8 cellular contexts compared by ENCODE assay signal in the genomic region with DNA sequence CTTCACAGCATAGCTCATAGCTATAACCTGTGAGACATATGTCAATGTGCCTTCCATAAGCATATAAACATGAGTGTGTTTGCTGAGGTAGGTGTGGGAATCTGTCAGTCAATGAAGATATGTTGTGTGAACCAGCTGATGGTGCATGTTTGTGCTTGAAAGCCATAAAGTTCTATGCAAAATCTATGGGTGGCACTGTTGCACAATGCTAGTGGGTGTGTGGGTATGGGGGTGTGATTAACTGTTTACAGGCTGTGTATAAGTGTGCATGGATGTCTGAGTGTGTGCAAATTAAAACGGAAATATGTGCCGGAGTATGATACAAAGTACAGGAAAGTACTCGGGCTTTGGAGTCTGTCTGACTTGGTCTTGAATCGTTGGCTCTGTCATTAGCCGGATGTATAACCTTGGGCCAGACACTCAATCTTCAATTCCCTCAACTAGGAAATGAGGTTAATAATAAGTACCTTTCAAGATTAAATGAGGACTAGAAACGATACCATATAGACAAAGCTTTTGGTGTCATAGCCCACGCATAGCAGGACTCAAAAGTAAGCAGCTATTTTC. TPM values are rescaled to one million over a fixed set of nuclear protein-coding genes. Genes with fewer than 3 reads are reported as not detected.
DNase-seq lines count a peak whose midpoint lies in the region; ATAC-seq and TF ChIP-seq lines count a peak whose summit lies in the region.

No MANE protein-coding gene starts in this region.

- no peak overlapping the region for H3K14ac ChIP-seq in neuronal stem cell (ENCODE audit: low read length)

- no peaks in the 10 kb centered on the region for H3K9me3 Mint-ChIP-seq in GM23338
- no peaks in the 10 kb centered on the region for H3K9me3 Mint-ChIP-seq in activated T-helper 17 cell treated with anti-CD3 and anti-CD28 coated beads, Interleukin-2, amount 50 U/mL, for 72 hours

- no peak overlapping the region for H2BK12ac ChIP-seq in neuronal stem cell (ENCODE audit: low read length)

- H3K4me3 ChIP-seq in AG10803 (ENCODE audit: low read length) (peak overlapping the region; percentile 92; the same call in 1 of the 2 replicates), GM23338 (peak overlapping the region; percentile 92), fibroblast of the aortic adventitia (ENCODE audit: low read depth, low read length) (peak overlapping the region; percentile 36), neuronal stem cell (ENCODE audit: low read length in 2 of 2) (no peak overlapping the region)

- no peak overlapping the region for H3K9ac ChIP-seq in neuronal stem cell (ENCODE audit: low read depth, low read length, poor library complexity)

- H3K27me3 Mint-ChIP-seq in GM23338 (ENCODE audit: insufficient read depth, low read depth, poor library complexity) = peaks cover 30% of the 10 kb centered on the region
- H3K27me3 Mint-ChIP-seq in activated T-helper 17 cell treated with anti-CD3 and anti-CD28 coated beads, Interleukin-2, amount 50 U/mL, for 72 hours = no peaks in the 10 kb centered on the region

- no CpG with 5 or more reads among the region's 7 CpGs for WGBS in neuronal stem cell (ENCODE audit: extremely low coverage in 2 of 2, insufficient read length in 2 of 2, insufficient replicate concordance in 1 of 2), 2 donors

- no peak overlapping the region for H4K8ac ChIP-seq in neuronal stem cell (ENCODE audit: low read depth, low read length)

- no peaks in the 10 kb centered on the region for H3K79me2 ChIP-seq in GM23338 (replicated peaks; ENCODE audit: insufficient read depth)

- H3K9me3 ChIP-seq in neuronal stem cell (replicated peaks in 1 of 2; ENCODE audit: control insufficient read depth in 2 of 2, insufficient read depth in 1 of 2, low read depth in 1 of 2, low read length in 2 of 2) = no peaks in the 10 kb centered on the region

- H4K20me1 ChIP-seq in GM23338 (replicated peaks; ENCODE audit: insufficient read depth) = 0 out of 2 replicates have a peak, but pooled peaks cover under 1% of the 10 kb centered on the region

- H2AFZ ChIP-seq in GM23338 (peak overlapping the region; percentile 2), neuronal stem cell (ENCODE audit: low read length) (peak overlapping the region; percentile 89)

- H3K27ac Mint-ChIP-seq in GM23338 = peak overlapping the region; percentile 93; the same call in 1 of the 2 replicates
- H3K27ac Mint-ChIP-seq in activated T-helper 17 cell treated with anti-CD3 and anti-CD28 coated beads, Interleukin-2, amount 50 U/mL, for 72 hours = peak overlapping the region; percentile 99

- no peaks in the 10 kb centered on the region for H3K36me3 Mint-ChIP-seq in GM23338 (ENCODE audit: low read depth)
- peaks cover 44% of the 10 kb centered on the region for H3K36me3 Mint-ChIP-seq in activated T-helper 17 cell treated with anti-CD3 and anti-CD28 coated beads, Interleukin-2, amount 50 U/mL, for 72 hours (ENCODE audit: low read depth)

- H2AK5ac ChIP-seq in neuronal stem cell (ENCODE audit: low read depth, low read length) = no peak overlapping the region

- no peak overlapping the region for H2BK5ac ChIP-seq in neuronal stem cell (ENCODE audit: low read length)

- peak overlapping the region; percentile 83 for H3K4me3 Mint-ChIP-seq in GM23338
- H3K4me3 Mint-ChIP-seq in activated T-helper 17 cell treated with anti-CD3 and anti-CD28 coated beads, Interleukin-2, amount 50 U/mL, for 72 hours = peak overlapping the region; percentile 99

- no peak overlapping the region for H2BK15ac ChIP-seq in neuronal stem cell (ENCODE audit: low read length)

- TF ChIP-seq CTCF in AG10803 (conservative IDR thresholded peaks at IDR 0.05; ENCODE audit: low read length) = no peak
- peak in 1 of 2 experiments; percentile 41; a peak in 2 of 4 replicates for TF ChIP-seq CTCF in GM23338 (conservative IDR thresholded peaks at IDR 0.05; ENCODE audit: low read depth in 2 of 2)
- TF ChIP-seq CTCF in fibroblast of the aortic adventitia (IDR thresholded peaks at IDR 0.05; ENCODE audit: insufficient read depth, low read length) = peak; percentile 2

- H2BK120ac ChIP-seq in neuronal stem cell (ENCODE audit: low read depth, low read length) = no peak overlapping the region

- H3F3A ChIP-seq in GM23338 (replicated peaks; ENCODE audit: low read depth) = 0 out of 2 replicates have a peak, but pooled peaks cover 3% of the 10 kb centered on the region

- peaks cover 53% of the 10 kb centered on the region for H3K4me1 Mint-ChIP-seq in GM23338
- H3K4me1 Mint-ChIP-seq in activated T-helper 17 cell treated with anti-CD3 and anti-CD28 coated beads, Interleukin-2, amount 50 U/mL, for 72 hours = peaks cover 40% of the 10 kb centered on the region

- no peak for ATAC-seq in GM23338
- ATAC-seq in activated T-helper 17 cell treated with anti-CD3 and anti-CD28 coated beads, Interleukin-2, amount 50 U/mL, for 72 hours (replicated peaks) = peak; percentile 29
- ATAC-seq in GM21423 (IDR thresholded peaks at IDR 0.05; ENCODE audit: unreplicated experiment) = no peak

- H3K27ac ChIP-seq in GM23338 (ENCODE audit: low read depth) (peak overlapping the region; percentile 53; the same call in 1 of the 2 replicates), neuronal stem cell (replicated peaks; ENCODE audit: low read length) (peak overlapping the region; percentile 53)

- H3K36me3 ChIP-seq in GM23338 (ENCODE audit: insufficient read depth) = no peaks in the 10 kb centered on the region
- no peaks in the 10 kb centered on the region for H3K36me3 ChIP-seq in neuronal stem cell (replicated peaks in 1 of 2; ENCODE audit: control insufficient read depth in 2 of 2, insufficient read depth in 2 of 2, low read length in 2 of 2)

- no peak overlapping the region for H3K18ac ChIP-seq in neuronal stem cell (ENCODE audit: low read length)

- H3K4me1 ChIP-seq in GM23338 (ENCODE audit: insufficient read depth) (peaks cover 35% of the 10 kb centered on the region), neuronal stem cell (ENCODE audit: control insufficient read depth in 2 of 2, insufficient read depth in 1 of 2, low read depth in 1 of 2, low read length in 2 of 2) (peaks cover 20 to 30% of the 10 kb centered on the region in 2 donors)

- H3K23ac ChIP-seq in neuronal stem cell (ENCODE audit: low read depth, low read length, poor library complexity) = no peak overlapping the region

- no peak overlapping the region for H3K4ac ChIP-seq in neuronal stem cell (ENCODE audit: low read length)

- H3K4me2 ChIP-seq in GM23338 = peak overlapping the region; percentile 90
- no peak overlapping the region for H3K4me2 ChIP-seq in neuronal stem cell (ENCODE audit: insufficient read depth, low read length, poor library complexity, severe bottlenecking)

- DNase-seq in AG10803 (ENCODE audit: low read depth) = no peak
- no peak for DNase-seq in GM23338 (ENCODE audit: low spot score)
- DNase-seq in NK-92 (lab: John Stamatoyannopoulos, UW; ENCODE audit: unreplicated experiment) = peak; percentile 22
- DNase-seq in fibroblast of the aortic adventitia (ENCODE audit: low read depth) = peak; percentile 54
- no peak for DNase-seq in neuronal stem cell (ENCODE audit: low spot score)
- no peak for DNase-seq in NCI-H1930 (lab: John Stamatoyannopoulos, UW)

- peaks cover 4% of the 10 kb centered on the region for H3K79me1 ChIP-seq in neuronal stem cell (ENCODE audit: low read depth, low read length)

- no peaks in the 10 kb centered on the region for H3K9me2 ChIP-seq in GM23338 (ENCODE audit: insufficient read depth)

- H3K27me3 ChIP-seq in GM23338 (ENCODE audit: insufficient read depth) = peaks cover 32% of the 10 kb centered on the region
- H3K27me3 ChIP-seq in neuronal stem cell (ENCODE audit: control insufficient read depth in 3 of 3, insufficient read depth in 3 of 3, low read depth in 1 of 3, low read length in 3 of 3) = peaks cover 0 to 7% (median under 1%) of the 10 kb centered on the region in 3 experiments

- no peak overlapping the region for H4K91ac ChIP-seq in neuronal stem cell (ENCODE audit: low read depth, low read length, poor library complexity)

TF ChIP-seq in GM23338, 12 proteins besides CTCF, POLR2A, EP300 and RAD21 (continues in another document):
- TF ChIP-seq JUNB (IDR thresholded peaks at IDR 0.05; ENCODE audit: unreplicated experiment) (no peak), ZNF331 (CRISPR knock-in tag; IDR thresholded peaks at IDR 0.05; ENCODE audit: low read depth) (no peak), EZH2phosphoT487 (IDR thresholded peaks at IDR 0.05; ENCODE audit: unreplicated experiment) (no peak)
- TF ChIP-seq, protein P1, sequence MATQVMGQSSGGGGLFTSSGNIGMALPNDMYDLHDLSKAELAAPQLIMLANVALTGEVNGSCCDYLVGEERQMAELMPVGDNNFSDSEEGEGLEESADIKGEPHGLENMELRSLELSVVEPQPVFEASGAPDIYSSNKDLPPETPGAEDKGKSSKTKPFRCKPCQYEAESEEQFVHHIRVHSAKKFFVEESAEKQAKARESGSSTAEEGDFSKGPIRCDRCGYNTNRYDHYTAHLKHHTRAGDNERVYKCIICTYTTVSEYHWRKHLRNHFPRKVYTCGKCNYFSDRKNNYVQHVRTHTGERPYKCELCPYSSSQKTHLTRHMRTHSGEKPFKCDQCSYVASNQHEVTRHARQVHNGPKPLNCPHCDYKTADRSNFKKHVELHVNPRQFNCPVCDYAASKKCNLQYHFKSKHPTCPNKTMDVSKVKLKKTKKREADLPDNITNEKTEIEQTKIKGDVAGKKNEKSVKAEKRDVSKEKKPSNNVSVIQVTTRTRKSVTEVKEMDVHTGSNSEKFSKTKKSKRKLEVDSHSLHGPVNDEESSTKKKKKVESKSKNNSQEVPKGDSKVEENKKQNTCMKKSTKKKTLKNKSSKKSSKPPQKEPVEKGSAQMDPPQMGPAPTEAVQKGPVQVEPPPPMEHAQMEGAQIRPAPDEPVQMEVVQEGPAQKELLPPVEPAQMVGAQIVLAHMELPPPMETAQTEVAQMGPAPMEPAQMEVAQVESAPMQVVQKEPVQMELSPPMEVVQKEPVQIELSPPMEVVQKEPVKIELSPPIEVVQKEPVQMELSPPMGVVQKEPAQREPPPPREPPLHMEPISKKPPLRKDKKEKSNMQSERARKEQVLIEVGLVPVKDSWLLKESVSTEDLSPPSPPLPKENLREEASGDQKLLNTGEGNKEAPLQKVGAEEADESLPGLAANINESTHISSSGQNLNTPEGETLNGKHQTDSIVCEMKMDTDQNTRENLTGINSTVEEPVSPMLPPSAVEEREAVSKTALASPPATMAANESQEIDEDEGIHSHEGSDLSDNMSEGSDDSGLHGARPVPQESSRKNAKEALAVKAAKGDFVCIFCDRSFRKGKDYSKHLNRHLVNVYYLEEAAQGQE (IDR thresholded peaks at IDR 0.05; ENCODE audit: unreplicated experiment) = no peak

RNA-seq across cellular contexts. Expression of a gene that starts 0.9 kb away (rescaled TPM):
- 14.6 and 15.8 TPM in 2 replicates for total RNA-seq in GM23338 (2014; rRNA removed; shearing (Covaris generic))
- 4.3 and 5.5 TPM in 2 replicates for polyA plus RNA-seq in GM23338 (2016; fragmentation: Nextera tagmentation; extraction: Ambion mirVana)
- total RNA-seq in activated T-helper 17 cell treated with anti-CD3 and anti-CD28 coated beads, Interleukin-2, amount 50 U/mL, for 72 hours = 100 to 1,000 TPM; 101 TPM
- total RNA-seq in fibroblast of the aortic adventitia (ENCODE audit: low replicate concordance) = 146 and 416 TPM in 2 replicates
- polyA plus RNA-seq in neuronal stem cell (2013, experiment 1 of 2) = 22.6 TPM
- polyA plus RNA-seq in neuronal stem cell (2013, experiment 2 of 2) = 22.2 TPM

Comparison
In these comparisons a context has a peak if more than half of its experiments do, and no peak if none do; other contexts are left out.
1. DNase-seq: peak in NK-92 (single experiment) and fibroblast of the aortic adventitia (single experiment); none in AG10803 (single experiment), GM23338 (single experiment), neuronal stem cell (single experiment) and NCI-H1930 (0 of 2).
2. H3K4me3 ChIP-seq: peak in AG10803 (single experiment), GM23338 (single experiment) and fibroblast of the aortic adventitia (single experiment); none in neuronal stem cell (0 of 2).